In the genomic region with DNA sequence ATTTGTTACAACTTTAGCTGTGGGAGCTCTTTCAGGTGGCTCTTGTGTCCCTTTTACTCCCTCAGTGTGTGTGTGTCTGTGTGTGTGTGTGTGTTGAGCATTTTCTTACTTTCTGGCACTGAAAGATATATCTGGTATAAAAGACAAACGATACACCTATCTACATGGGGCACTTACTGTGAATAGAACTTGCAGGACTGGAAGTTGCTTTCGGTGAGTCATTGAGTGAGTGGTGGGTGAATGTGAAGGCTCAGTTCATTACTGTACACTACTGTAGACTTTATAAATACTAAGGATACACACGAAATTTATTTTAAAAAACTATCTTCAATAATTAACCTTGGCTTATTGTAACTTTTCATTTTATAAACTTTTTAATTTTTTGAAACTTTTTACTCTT, we compare ENCODE assay signal across 25 cellular contexts. TPM values are rescaled to one million over a fixed set of nuclear protein-coding genes. Genes with fewer than 3 reads are reported as not detected.
A peak's percentile ranks its signal among the peaks of the same experiment; 100 is the strongest.
DNase-seq lines count a peak whose midpoint lies in the region; ATAC-seq, FAIRE-seq and TF ChIP-seq lines count a peak whose summit lies in the region.
"Had no signal": no experiment of that assay in that cellular context is flagged by ENCODE, and none has a peak within 500 bp of the region (broad histone marks: within the 10 kb centered on the region; RNA-seq: fewer than 3 reads in every experiment).

No MANE protein-coding gene starts in this region.

- ATAC-seq in stimulated activated naive CD8-positive, alpha-beta T cell treated with anti-CD3 and anti-CD28 coated beads, Interleukin-15, Interleukin-2, amounts not matched to agents 100 U/mL and 50 U/mL, for 24 hours: no peak

- no peak overlapping the region for H2AK5ac ChIP-seq in mesenchymal stem cell (ENCODE audit: low read length, severe bottlenecking)

- no peaks in the 10 kb centered on the region for H3K27me3 ChIP-seq in brain microvascular endothelial cell (replicated peaks)
- H3K27me3 ChIP-seq in mesenchymal stem cell (ENCODE audit: control insufficient read depth in 1 of 2, insufficient read depth in 1 of 2, low read length in 2 of 2): no peaks in the 10 kb centered on the region
- H3K27me3 ChIP-seq in MM.1S (replicated peaks; ENCODE audit: insufficient read depth, low read length): no peaks in the 10 kb centered on the region
- H3K27me3 ChIP-seq: esophagus muscularis mucosa, neutrophil had no signal

- H3K14ac ChIP-seq in mesenchymal stem cell (ENCODE audit: low read length in 2 of 2): no peak overlapping the region

- H3K79me1 ChIP-seq in mesenchymal stem cell (replicated peaks; ENCODE audit: low read length, poor library complexity, severe bottlenecking): no peaks in the 10 kb centered on the region

- H3K4ac ChIP-seq in mesenchymal stem cell (ENCODE audit: low read depth in 1 of 2, low read length in 2 of 2): no peak overlapping the region

- no CpG with 5 or more reads among the region's 3 CpGs for WGBS in mesenchymal stem cell

- TF ChIP-seq CTCF in brain microvascular endothelial cell (IDR thresholded peaks at IDR 0.05; ENCODE audit: low read depth, low read length, missing control alignments) (no peak), MM.1S (IDR thresholded peaks at IDR 0.05; ENCODE audit: low read length) (no peak)

- no peak overlapping the region for H2BK15ac ChIP-seq in mesenchymal stem cell (ENCODE audit: low read depth, poor library complexity, severe bottlenecking)

- no peak overlapping the region for H3K23ac ChIP-seq in mesenchymal stem cell (ENCODE audit: low read length in 2 of 2)

- in situ Hi-C loops in brain microvascular endothelial cell (cut with HindIII; ENCODE audit: low pct_ligation_motif_present, low sequenced_read_pairs): no loop called here

- H3K4me3 ChIP-seq in brain microvascular endothelial cell (ENCODE audit: low read depth, low read length) (no peak overlapping the region), mesenchymal stem cell (ENCODE audit: insufficient read depth in 1 of 2, low read depth in 1 of 2, low read length in 2 of 2) (no peak overlapping the region), MM.1S (ENCODE audit: low read length) (no peak overlapping the region)
- H3K4me3 ChIP-seq: esophagus muscularis mucosa had no signal

- no peak for DNase-seq in H54 (ENCODE audit: insufficient read length, low spot score)
- DNase-seq in OCI-M1 (lab: John Stamatoyannopoulos, UW): peak; percentile 18
- peak; percentile 32 for DNase-seq in brain microvascular endothelial cell
- DNase-seq in mesenchymal stem cell: peak; percentile 6
- DNase-seq in NCI-H146 (lab: John Stamatoyannopoulos, UW): no peak
- DNase-seq in stimulated activated naive CD8-positive, alpha-beta T cell treated with anti-CD3 and anti-CD28 coated beads, Interleukin-15, Interleukin-2, amounts not matched to agents 100 U/mL and 50 U/mL, for 24 hours: no peak
- DNase-seq in MM.1S: no peak
- DNase-seq: activated CD4-positive, alpha-beta memory T cell treated with anti-CD3 and anti-CD28 coated beads, Interleukin-2, amount 10 ng/mL, durations not matched to agents 7 days and 5 days; activated CD4-positive, CD25-positive, alpha-beta regulatory T cell; activated gamma-delta T cell treated with Interleukin-2 at 50 U/mL for 16 hours; amniotic stem cell; CD4-positive, CD25-positive, alpha-beta regulatory T cell; effector CD4-positive, alpha-beta T cell; GDM1; HCEC 1CT; kidney; NCI-H1105 treated with DMSO at 0.1 percent for 48 hours; NCI-H446 treated with DMSO at 0.1 percent for 48 hours; SK-N-SH; stimulated activated CD4-positive, alpha-beta T cell treated with anti-CD3 and anti-CD28 coated beads, Interleukin-4, amount 100 ng/mL, for 1 hour; stimulated activated naive CD4-positive, alpha-beta T cell treated with Interleukin-2 at 50 U/mL for 16 hours had no signal

- H3K36me3 ChIP-seq in brain microvascular endothelial cell (replicated peaks) (no peaks in the 10 kb centered on the region), mesenchymal stem cell (ENCODE audit: control insufficient read depth in 1 of 2, insufficient read depth in 2 of 2, low read depth in 1 of 2, low read length in 2 of 2) (peaks cover 0 to 4% of the 10 kb centered on the region in 2 experiments), MM.1S (replicated peaks; ENCODE audit: insufficient read depth, low read length) (no peaks in the 10 kb centered on the region)
- H3K36me3 ChIP-seq: neutrophil had no signal

- H3F3A ChIP-seq in MM.1S (ENCODE audit: insufficient read depth, low read length): no peaks in the 10 kb centered on the region

- no peak overlapping the region for H3K9ac ChIP-seq in mesenchymal stem cell (ENCODE audit: low read length)
- H3K9ac ChIP-seq in MM.1S (ENCODE audit: low read length): no peak overlapping the region
- H3K9ac ChIP-seq: KMS-11, SK-N-SH had no signal

- H4K8ac ChIP-seq in mesenchymal stem cell (ENCODE audit: low read length): no peak overlapping the region

- H3K4me1 ChIP-seq in mesenchymal stem cell (ENCODE audit: control insufficient read depth, insufficient read depth, low read depth, low read length) (no peaks in the 10 kb centered on the region), MM.1S (ENCODE audit: low read length) (no peaks in the 10 kb centered on the region)
- H3K4me1 ChIP-seq: esophagus muscularis mucosa had no signal

- H3K18ac ChIP-seq in mesenchymal stem cell (ENCODE audit: low read depth in 1 of 2, low read length in 2 of 2): no peak overlapping the region

- H2AFZ ChIP-seq in mesenchymal stem cell (ENCODE audit: low read depth, low read length) (no peak overlapping the region), MM.1S (ENCODE audit: low read length) (no peak overlapping the region)

- TF ChIP-seq POLR2A in H54 (IDR thresholded peaks at IDR 0.05; ENCODE audit: low read depth, low read length): no peak

- no peak overlapping the region for H2BK120ac ChIP-seq in mesenchymal stem cell (ENCODE audit: low read depth, low read length)

- no peaks in the 10 kb centered on the region for H4K20me1 ChIP-seq in MM.1S (ENCODE audit: insufficient read depth, low read length)

- no peaks in the 10 kb centered on the region for H3K9me3 ChIP-seq in mesenchymal stem cell (ENCODE audit: control insufficient read depth, low read length)
- H3K9me3 ChIP-seq in MM.1S (replicated peaks; ENCODE audit: insufficient read depth, low read length): no peaks in the 10 kb centered on the region
- H3K9me3 ChIP-seq: esophagus muscularis mucosa, neutrophil, SK-N-SH had no signal

- no peaks in the 10 kb centered on the region for H3K79me2 ChIP-seq in MM.1S (ENCODE audit: low read length)

- H4K91ac ChIP-seq in mesenchymal stem cell (ENCODE audit: low read length): no peak overlapping the region

- no peak overlapping the region for H2BK12ac ChIP-seq in mesenchymal stem cell (ENCODE audit: low read length in 2 of 2)

- H3K27ac ChIP-seq in brain microvascular endothelial cell (no peak overlapping the region), mesenchymal stem cell (ENCODE audit: low read length, poor library complexity, severe bottlenecking) (no peak overlapping the region), MM.1S (ENCODE audit: low read length) (no peak overlapping the region)
- H3K27ac ChIP-seq: esophagus muscularis mucosa, KMS-11, neutrophil had no signal

- FAIRE-seq in H54 (lab: Jason Lieb, UNC): peak; percentile 70
- FAIRE-seq: GM18507, kidney had no signal

- H3K4me2 ChIP-seq in mesenchymal stem cell (ENCODE audit: low read length, poor library complexity, severe bottlenecking): no peak overlapping the region
- H3K4me2 ChIP-seq in MM.1S (ENCODE audit: low read depth, low read length): no peak overlapping the region
- H3K4me2 ChIP-seq: KMS-11, SK-N-SH had no signal

- no peak overlapping the region for H2BK5ac ChIP-seq in mesenchymal stem cell (ENCODE audit: low read depth, low read length, poor library complexity, severe bottlenecking)

- no peaks in the 10 kb centered on the region for H3K9me2 ChIP-seq in MM.1S (replicated peaks; ENCODE audit: insufficient read depth, low read length)
- H3K9me2 ChIP-seq: SK-N-SH had no signal

RNA-seq across cellular contexts. Expression of a gene that starts 38.7 kb away (rescaled TPM):
- polyA plus RNA-seq in mesenchymal stem cell (2013, experiment 1 of 2): 1.3 TPM
- 1.2 TPM for polyA plus RNA-seq in mesenchymal stem cell (2013, experiment 2 of 2)

RNA-seq across cellular contexts. Expression of a gene that starts 43.6 kb away (rescaled TPM):
- polyA plus RNA-seq in mesenchymal stem cell (2013, experiment 1 of 2): 0.21 TPM
- polyA plus RNA-seq in mesenchymal stem cell (2013, experiment 2 of 2): 0.21 TPM
- polyA plus RNA-seq: CD4-positive, CD25-positive, alpha-beta regulatory T cell; SK-N-SH had no signal

Comparison
In these comparisons a context has a peak if more than half of its experiments do, and no peak if none do; other contexts are left out.
1. DNase-seq: peak in OCI-M1 (single experiment), brain microvascular endothelial cell (single experiment) and mesenchymal stem cell (single experiment); none in H54 (single experiment), NCI-H146 (single experiment), stimulated activated naive CD8-positive, alpha-beta T cell treated with anti-CD3 and anti-CD28 coated beads, Interleukin-15, Interleukin-2, amounts not matched to agents 100 U/mL and 50 U/mL, for 24 hours (single experiment) and MM.1S (single experiment).